ENCODE assay signal across 26 cellular contexts in the genomic region with DNA sequence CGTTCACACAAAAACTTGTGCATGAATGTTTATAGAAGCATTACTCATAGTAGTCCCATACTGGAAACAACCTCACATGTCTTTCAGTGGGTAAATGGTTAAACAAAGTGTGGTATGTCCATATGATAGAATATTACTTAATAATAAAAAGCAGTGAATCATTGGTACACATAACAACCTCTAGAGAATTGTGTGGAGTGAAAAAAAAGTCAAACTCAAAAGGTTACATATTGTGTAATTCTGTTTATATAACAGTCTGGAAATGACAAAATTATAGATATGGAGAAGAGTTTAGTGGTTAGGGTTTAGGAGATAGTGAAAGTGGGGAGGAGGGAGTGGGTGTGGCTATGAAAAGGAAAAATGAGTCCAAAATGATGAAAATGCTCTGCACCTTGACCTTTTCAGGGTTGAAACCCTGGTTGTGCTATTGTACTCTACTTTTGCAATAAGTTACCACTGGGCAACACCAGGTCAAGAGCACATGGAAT.
DNase-seq lines count a peak whose midpoint lies in the region; ATAC-seq, FAIRE-seq and TF ChIP-seq lines count a peak whose summit lies in the region.
"Had no signal": no experiment of that assay in that cellular context is flagged by ENCODE, and none has a peak within 500 bp of the region (broad histone marks: within the 10 kb centered on the region; RNA-seq: fewer than 3 reads in every experiment).

No MANE protein-coding gene starts in this region.

- TF ChIP-seq RAD21 in A549 (conservative IDR thresholded peaks at IDR 0.05 in 1 of 2, IDR thresholded peaks at IDR 0.05 in 1 of 2): peak in 1 of 2 experiments; percentile 2; a peak in 2 of 5 replicates

- DNase-seq in A549 (ENCODE audit: low read depth in 1 of 2, low spot score in 1 of 2): peak in 1 of 2 experiments; percentile 73
- DNase-seq in MV-4-11 (lab: John Stamatoyannopoulos, UW): peak; percentile 28
- DNase-seq in choroid plexus epithelial cell (ENCODE audit: low read depth): peak; percentile 78
- peak; percentile 93 for DNase-seq in iris pigment epithelial cell (ENCODE audit: low read depth)
- no peak for DNase-seq in NCI-H2107 (lab: John Stamatoyannopoulos, UW)
- DNase-seq in colonic mucosa: no peak
- no peak for DNase-seq in prostate gland (ENCODE audit: low spot score)
- DNase-seq: ACHN; activated CD4-positive, alpha-beta T cell treated with anti-CD3 and anti-CD28 coated beads, Interleukin-2, amount 50 U/mL, for 48 hours; activated CD8-positive, alpha-beta memory T cell treated with anti-CD3 and anti-CD28 coated beads, Interleukin-2, amount 50 U/mL, for 48 hours; activated effector memory CD4-positive, alpha-beta T cell treated with Interleukin-2 at 50 U/mL for 16 hours; activated naive CD8-positive, alpha-beta T cell treated with anti-CD3 and anti-CD28 coated beads, Interleukin-2, amount 10 ng/mL, durations not matched to agents 7 days and 5 days; Calu3; NCI-H1417 treated with DMSO at 0.1 percent for 48 hours; NCI-H524; stimulated activated CD4-positive, alpha-beta T cell treated with anti-CD3 and anti-CD28 coated beads, Interleukin-12 subunit alpha, Interleukin-12 subunit beta, amount 100 ng/mL, for 4 hours; stimulated activated CD4-positive, alpha-beta T cell treated with anti-CD3 and anti-CD28 coated beads, Interleukin-4, amount 100 ng/mL, for 4 hours; T-helper 9 cell had no signal

- peaks cover 14% of the 10 kb centered on the region; the same call in 1 of the 3 replicates for H3K9me3 ChIP-seq in A549
- H3K9me3 ChIP-seq in colonic mucosa: no peaks in the 10 kb centered on the region
- no peaks in the 10 kb centered on the region for H3K9me3 ChIP-seq in prostate gland
- H3K9me3 ChIP-seq: neutrophil had no signal

- 23% methylated on average over 1 of the region's 1 CpG for WGBS in A549 (ENCODE audit: missing lambda C conversion rate)
- WGBS in prostate gland: 94% methylated on average over 1 of the region's 1 CpG

- ATAC-seq in A549: peak; percentile 76 to 83
- no peak for ATAC-seq in GM18867 (IDR thresholded peaks at IDR 0.05; ENCODE audit: unreplicated experiment)
- ATAC-seq: WTC11 had no signal

- H3K36me3 ChIP-seq in colonic mucosa (no peaks in the 10 kb centered on the region), prostate gland (no peaks in the 10 kb centered on the region)
- H3K36me3 ChIP-seq: BLaER1 treated with 17β-estradiol and CSF1 and Interleukin-3, amounts not matched to agents 10 nM and 100 nM; cardiac muscle cell; neutrophil had no signal

- peaks cover 9% of the 10 kb centered on the region; the same call in 2 of the 3 replicates for H3K4me1 ChIP-seq in A549
- no peaks in the 10 kb centered on the region for H3K4me1 ChIP-seq in colonic mucosa
- no peaks in the 10 kb centered on the region for H3K4me1 ChIP-seq in prostate gland (replicated peaks)

- TF ChIP-seq EP300 in A549 (IDR thresholded peaks at IDR 0.05): peak in 1 of 2 experiments; percentile 16; a peak in 2 of 5 replicates

- CTCF ChIA-PET in A549 (lab: Yijun Ruan, JAX): no interaction called here

- H3K4me2 ChIP-seq in A549: 0 out of 3 replicates have a peak overlapping the region, but pooled peaks have one; percentile 10
- H3K4me2 ChIP-seq: BLaER1 treated with 17β-estradiol and CSF1 and Interleukin-3, amounts not matched to agents 10 nM and 100 nM had no signal

- TF ChIP-seq POLR2A in A549 (IDR thresholded peaks at IDR 0.05; ENCODE audit: low read length) (no peak), prostate gland (IDR thresholded peaks at IDR 0.05) (no peak)

- no peak for TF ChIP-seq CTCF in A549 (IDR thresholded peaks at IDR 0.05)
- no peak for TF ChIP-seq CTCF in choroid plexus epithelial cell (conservative IDR thresholded peaks at IDR 0.05; ENCODE audit: low read depth, low read length)
- TF ChIP-seq CTCF in colonic mucosa (IDR thresholded peaks at IDR 0.05): no peak
- TF ChIP-seq CTCF in prostate gland (IDR thresholded peaks at IDR 0.05): no peak

- H3K27me3 ChIP-seq in colonic mucosa (no peaks in the 10 kb centered on the region), prostate gland (replicated peaks; ENCODE audit: insufficient read depth) (no peaks in the 10 kb centered on the region)
- H3K27me3 ChIP-seq: BLaER1 treated with 17β-estradiol and CSF1 and Interleukin-3, amounts not matched to agents 10 nM and 100 nM; cardiac muscle cell; neutrophil had no signal

- FAIRE-seq in A549 (lab: Jason Lieb, UNC): no peak
- FAIRE-seq: GM19239 had no signal

- no peak overlapping the region for H3K9ac ChIP-seq in colonic mucosa (ENCODE audit: low read depth in 2 of 2, low read length in 2 of 2)
- H3K9ac ChIP-seq: BLaER1 treated with 17β-estradiol and CSF1 and Interleukin-3, amounts not matched to agents 10 nM and 100 nM had no signal

- peak overlapping the region; percentile 60 to 79; a peak in 5 of 6 replicates for H3K27ac ChIP-seq in A549
- no peak overlapping the region for H3K27ac ChIP-seq in colonic mucosa
- H3K27ac ChIP-seq in prostate gland: no peak overlapping the region
- H3K27ac ChIP-seq: BLaER1 treated with 17β-estradiol and CSF1 and Interleukin-3, amounts not matched to agents 10 nM and 100 nM; cardiac muscle cell; epithelial cell of prostate; neutrophil; RWPE1 had no signal

- POLR2A ChIA-PET in A549 (lab: Yijun Ruan, JAX): no interaction called here

- H3K4me3 ChIP-seq in A549 (no peak overlapping the region), choroid plexus epithelial cell (ENCODE audit: low read depth, low read length) (no peak overlapping the region), colonic mucosa (no peak overlapping the region), prostate gland (no peak overlapping the region)
- H3K4me3 ChIP-seq: BLaER1 treated with 17β-estradiol and CSF1 and Interleukin-3, amounts not matched to agents 10 nM and 100 nM; cardiac muscle cell had no signal

- intact Hi-C loops in colonic mucosa (cut with DNase I) (no loop called here), prostate gland (cut with DNase I) (no loop called here)

TF ChIP-seq in A549, 52 proteins besides CTCF, POLR2A, EP300 and RAD21:
- TF ChIP-seq JUN (IDR thresholded peaks at IDR 0.05): peak in 1 of 2 experiments; percentile 53; a peak in 1 of 5 replicates
- no peak for TF ChIP-seq NR3C1 (IDR thresholded peaks at IDR 0.05)
- TF ChIP-seq CHD4 (IDR thresholded peaks at IDR 0.05; ENCODE audit: borderline replicate concordance): no peak
- no peak for TF ChIP-seq PHF8 (IDR thresholded peaks at IDR 0.05; ENCODE audit: borderline replicate concordance, low read depth)
- peak; percentile 57 to 80; a peak in 3 of 4 replicates for TF ChIP-seq CEBPB (IDR thresholded peaks at IDR 0.05)
- TF ChIP-seq KDM1A (IDR thresholded peaks at IDR 0.05; ENCODE audit: low read depth): no peak
- peak; percentile 38; the same call in 1 of the 2 replicates for TF ChIP-seq FOSL2 (IDR thresholded peaks at IDR 0.05)
- peak; percentile 73 for TF ChIP-seq FOSL2 (CRISPR knock-in tag; IDR thresholded peaks at IDR 0.05)
- TF ChIP-seq RNF2 (IDR thresholded peaks at IDR 0.05; ENCODE audit: borderline replicate concordance, low read depth): no peak
- TF ChIP-seq RARB (CRISPR knock-in tag; IDR thresholded peaks at IDR 0.05): no peak
- TF ChIP-seq MAZ (IDR thresholded peaks at IDR 0.05; ENCODE audit: borderline replicate concordance, low read depth, low read length): no peak
- TF ChIP-seq ZC3H11A (IDR thresholded peaks at IDR 0.05): no peak
- TF ChIP-seq, protein P1, sequence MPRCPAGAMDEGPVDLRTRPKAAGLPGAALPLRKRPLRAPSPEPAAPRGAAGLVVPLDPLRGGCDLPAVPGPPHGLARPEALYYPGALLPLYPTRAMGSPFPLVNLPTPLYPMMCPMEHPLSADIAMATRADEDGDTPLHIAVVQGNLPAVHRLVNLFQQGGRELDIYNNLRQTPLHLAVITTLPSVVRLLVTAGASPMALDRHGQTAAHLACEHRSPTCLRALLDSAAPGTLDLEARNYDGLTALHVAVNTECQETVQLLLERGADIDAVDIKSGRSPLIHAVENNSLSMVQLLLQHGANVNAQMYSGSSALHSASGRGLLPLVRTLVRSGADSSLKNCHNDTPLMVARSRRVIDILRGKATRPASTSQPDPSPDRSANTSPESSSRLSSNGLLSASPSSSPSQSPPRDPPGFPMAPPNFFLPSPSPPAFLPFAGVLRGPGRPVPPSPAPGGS (IDR thresholded peaks at IDR 0.05): 0 out of 3 replicates have a peak, but pooled peaks have one; percentile 35
- no peak for TF ChIP-seq EHF (CRISPR knock-in tag; IDR thresholded peaks at IDR 0.05)
- TF ChIP-seq, protein P2, sequence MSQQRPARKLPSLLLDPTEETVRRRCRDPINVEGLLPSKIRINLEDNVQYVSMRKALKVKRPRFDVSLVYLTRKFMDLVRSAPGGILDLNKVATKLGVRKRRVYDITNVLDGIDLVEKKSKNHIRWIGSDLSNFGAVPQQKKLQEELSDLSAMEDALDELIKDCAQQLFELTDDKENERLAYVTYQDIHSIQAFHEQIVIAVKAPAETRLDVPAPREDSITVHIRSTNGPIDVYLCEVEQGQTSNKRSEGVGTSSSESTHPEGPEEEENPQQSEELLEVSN (IDR thresholded peaks at IDR 0.05; ENCODE audit: borderline replicate concordance, low read depth): no peak
- no peak for TF ChIP-seq HOXB13 (CRISPR knock-in tag; IDR thresholded peaks at IDR 0.05; ENCODE audit: low read depth)
- TF ChIP-seq RCOR1 (IDR thresholded peaks at IDR 0.05; ENCODE audit: low read depth, low read length): no peak
- peak; percentile 78 for TF ChIP-seq JUNB (IDR thresholded peaks at IDR 0.05)
- no peak for TF ChIP-seq KDM5A (IDR thresholded peaks at IDR 0.05)
- TF ChIP-seq, protein P3, sequence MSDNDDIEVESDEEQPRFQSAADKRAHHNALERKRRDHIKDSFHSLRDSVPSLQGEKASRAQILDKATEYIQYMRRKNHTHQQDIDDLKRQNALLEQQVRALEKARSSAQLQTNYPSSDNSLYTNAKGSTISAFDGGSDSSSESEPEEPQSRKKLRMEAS (IDR thresholded peaks at IDR 0.05): no peak
- TF ChIP-seq GATA3 (IDR thresholded peaks at IDR 0.05; ENCODE audit: borderline replicate concordance): peak; percentile 59; the same call in 1 of the 2 replicates
- TF ChIP-seq ZFP36 (IDR thresholded peaks at IDR 0.05; ENCODE audit: borderline replicate concordance, partially characterized antibody): no peak
- TF ChIP-seq TP53 (CRISPR knock-in tag; IDR thresholded peaks at IDR 0.05): no peak
- TF ChIP-seq, protein P4, sequence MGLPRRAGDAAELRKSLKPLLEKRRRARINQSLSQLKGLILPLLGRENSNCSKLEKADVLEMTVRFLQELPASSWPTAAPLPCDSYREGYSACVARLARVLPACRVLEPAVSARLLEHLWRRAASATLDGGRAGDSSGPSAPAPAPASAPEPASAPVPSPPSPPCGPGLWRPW (IDR thresholded peaks at IDR 0.05): peak; percentile 50; the same call in 1 of the 2 replicates
- TF ChIP-seq BHLHE40 (IDR thresholded peaks at IDR 0.05; ENCODE audit: low read depth, low read length): no peak

Comparison
In these comparisons a context has a peak if more than half of its experiments do, and no peak if none do; other contexts are left out.
1. DNase-seq: peak in MV-4-11 (single experiment), choroid plexus epithelial cell (single experiment) and iris pigment epithelial cell (single experiment); none in NCI-H2107 (single experiment), colonic mucosa (single experiment) and prostate gland (single experiment).
2. H3K27ac ChIP-seq: peak in A549 (2 of 2); none in colonic mucosa (single experiment) and prostate gland (0 of 2).